Comparison of ENCODE assay signal across 11 cellular contexts in the genomic region with DNA sequence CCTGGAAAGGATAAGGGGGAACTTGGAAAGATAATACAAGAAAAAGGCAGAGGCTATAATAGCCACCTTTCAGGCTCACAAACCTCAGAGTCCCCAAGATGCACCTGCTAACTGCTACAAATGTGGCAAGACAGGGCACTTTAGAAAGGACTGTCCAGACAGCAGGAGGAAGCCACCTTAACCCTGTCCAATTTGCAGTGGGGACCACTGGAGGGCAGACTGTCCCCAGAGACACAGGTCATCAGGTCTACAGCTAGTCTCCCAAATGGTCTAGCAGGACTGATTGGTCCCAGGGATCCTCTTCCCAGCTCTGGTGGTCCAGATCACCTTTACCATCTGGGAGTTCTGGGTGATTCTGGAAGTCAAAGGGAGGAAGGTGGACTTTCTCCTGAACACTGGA.
DNase-seq lines count a peak whose midpoint lies in the region; ATAC-seq and TF ChIP-seq lines count a peak whose summit lies in the region.
"Had no signal": no experiment of that assay in that cellular context is flagged by ENCODE, and none has a peak within 500 bp of the region (broad histone marks: within the 10 kb centered on the region; RNA-seq: fewer than 3 reads in every experiment).

No MANE protein-coding gene starts in this region.

- no peak for ATAC-seq in left cardiac atrium

- H3K9ac ChIP-seq in Loucy (ENCODE audit: low read depth, low read length, poor library complexity, severe bottlenecking) (no peak overlapping the region), mesendoderm (ENCODE audit: low read length) (no peak overlapping the region)

- no peak overlapping the region for H2BK15ac ChIP-seq in mesendoderm (replicated peaks; ENCODE audit: low read depth)

- no peak overlapping the region for H3K27ac ChIP-seq in VCaP
- no peak overlapping the region for H3K27ac ChIP-seq in mesendoderm (ENCODE audit: low read depth, low read length)
- H3K27ac ChIP-seq: Peyer's patch, sigmoid colon had no signal

- no peak overlapping the region for H4K5ac ChIP-seq in mesendoderm (ENCODE audit: low read length)

- H3K18ac ChIP-seq in mesendoderm (ENCODE audit: low read length) = no peak overlapping the region

- no peak overlapping the region for H4K8ac ChIP-seq in mesendoderm (ENCODE audit: low read depth, low read length)

- no peaks in the 10 kb centered on the region for H3K9me2 ChIP-seq in Loucy (replicated peaks; ENCODE audit: low read depth, low read length)

- intact Hi-C loops in left cardiac atrium (cut with DNase I) = no loop called here

- H3K4ac ChIP-seq in mesendoderm (ENCODE audit: low read depth, low read length) = no peak overlapping the region

- H3K79me1 ChIP-seq in mesendoderm (ENCODE audit: low read length) = no peaks in the 10 kb centered on the region

- H3K56ac ChIP-seq in mesendoderm (ENCODE audit: low read length) = no peak overlapping the region

- H2BK5ac ChIP-seq in mesendoderm (ENCODE audit: low read length) = no peak overlapping the region

- H3K27me3 ChIP-seq in Loucy (ENCODE audit: insufficient read depth, low read length, poor library complexity, severe bottlenecking) (no peaks in the 10 kb centered on the region), mesendoderm (ENCODE audit: insufficient read depth, low read length, poor library complexity) (no peaks in the 10 kb centered on the region)
- H3K27me3 ChIP-seq: Peyer's patch, sigmoid colon had no signal

- H2BK120ac ChIP-seq in mesendoderm (ENCODE audit: low read depth, low read length) = no peak overlapping the region

- H3K36me3 ChIP-seq in Loucy (ENCODE audit: insufficient read depth, low read length) (no peaks in the 10 kb centered on the region), mesendoderm (ENCODE audit: control insufficient read depth, insufficient read depth, low read length) (no peaks in the 10 kb centered on the region)
- H3K36me3 ChIP-seq: Peyer's patch, sigmoid colon had no signal

- H3F3A ChIP-seq in Loucy (ENCODE audit: low read depth) = no peaks in the 10 kb centered on the region

- no peak overlapping the region for H3K4me3 ChIP-seq in Loucy (ENCODE audit: low read length, poor library complexity, severe bottlenecking)
- no peak overlapping the region for H3K4me3 ChIP-seq in mesendoderm (ENCODE audit: low read length)
- H3K4me3 ChIP-seq: Peyer's patch, sigmoid colon had no signal

- no peaks in the 10 kb centered on the region for H3K79me2 ChIP-seq in Loucy (ENCODE audit: insufficient read depth, low read length)
- H3K79me2 ChIP-seq in mesendoderm (ENCODE audit: control insufficient read depth, insufficient read depth, low read length) = no peaks in the 10 kb centered on the region

- H2AK5ac ChIP-seq in mesendoderm (ENCODE audit: low read length) = no peak overlapping the region

- no peaks in the 10 kb centered on the region; the same call in 1 of the 2 replicates for H3K9me3 ChIP-seq in Loucy (ENCODE audit: insufficient read depth, low read depth, low read length)
- H3K9me3 ChIP-seq: Peyer's patch, sigmoid colon had no signal

- no peaks in the 10 kb centered on the region for H3K4me1 ChIP-seq in Loucy (ENCODE audit: insufficient read depth, low read length, poor library complexity, severe bottlenecking)
- no peaks in the 10 kb centered on the region for H3K4me1 ChIP-seq in mesendoderm (ENCODE audit: control insufficient read depth, low read depth, low read length)
- H3K4me1 ChIP-seq: Peyer's patch, sigmoid colon had no signal

- no peak overlapping the region for H3K4me2 ChIP-seq in Loucy (ENCODE audit: low read depth, low read length, poor library complexity, severe bottlenecking)
- no peak overlapping the region for H3K4me2 ChIP-seq in mesendoderm (ENCODE audit: low read length)

- H4K20me1 ChIP-seq in Loucy (ENCODE audit: insufficient read depth, low read length, poor library complexity, severe bottlenecking) = no peaks in the 10 kb centered on the region

- TF ChIP-seq CTCF in Loucy (conservative IDR thresholded peaks at IDR 0.05; ENCODE audit: low read length) (0 out of 2 replicates have a peak, but pooled peaks have one; percentile 14), VCaP (conservative IDR thresholded peaks at IDR 0.05) (peak; percentile 14; the same call in 1 of the 2 replicates)

- H2AFZ ChIP-seq in Loucy (ENCODE audit: low read length) = no peak overlapping the region

- DNase-seq in DMS 273 (lab: John Stamatoyannopoulos, UW; ENCODE audit: unreplicated experiment) (peak; percentile 10), DMS 273 treated with DMSO at 0.1 percent for 48 hours (lab: John Stamatoyannopoulos, UW) (no peak), mesendoderm (peak; percentile 60), NOMO-1 treated with dmso at 0.1 percent for 144 hours (lab: John Stamatoyannopoulos, UW; ENCODE audit: unreplicated experiment) (no peak), left cardiac atrium (no peak)
- DNase-seq in effector CD8-positive, alpha-beta T cell (lab: John Stamatoyannopoulos, UW) = no peak
- DNase-seq: 8988T, Peyer's patch, sigmoid colon had no signal

- H3K23ac ChIP-seq in mesendoderm (ENCODE audit: low read length) = no peak overlapping the region

Comparison
In these comparisons a context has a peak if more than half of its experiments do, and no peak if none do; other contexts are left out.
1. DNase-seq: peak in DMS 273 (single experiment) and mesendoderm (single experiment); none in DMS 273 treated with DMSO at 0.1 percent for 48 hours (single experiment), NOMO-1 treated with dmso at 0.1 percent for 144 hours (single experiment), left cardiac atrium (single experiment) and effector CD8-positive, alpha-beta T cell (single experiment).